Comparison of ENCODE assay signal across 23 cellular contexts in genomic region chr12:1881301-1881700, GRCh38. TPM values are rescaled to one million over a fixed set of nuclear protein-coding genes. Genes with fewer than 3 reads are reported as not detected.
"Had no signal": no experiment of that assay in that cellular context is flagged by ENCODE, and none has a peak within 500 bp of the region (broad histone marks: within the 10 kb centered on the region; RNA-seq: fewer than 3 reads in every experiment).

No MANE protein-coding gene starts in this region.

- H3K27me3 ChIP-seq: adrenal gland, breast epithelium, ovary, upper lobe of left lung had no signal

- H3K4me3 ChIP-seq: adrenal gland, breast epithelium, ovary, psoas muscle, SK-N-MC, thoracic aorta, upper lobe of left lung had no signal

- H3K36me3 Mint-ChIP-seq: activated naive CD8-positive, alpha-beta T cell; immature natural killer cell; natural killer cell had no signal

- H3K9me3 ChIP-seq: adrenal gland, breast epithelium, ovary, psoas muscle, thoracic aorta, upper lobe of left lung had no signal

- H3K9me3 Mint-ChIP-seq: immature natural killer cell, natural killer cell had no signal

- H3K4me1 Mint-ChIP-seq: immature natural killer cell, natural killer cell had no signal

- ATAC-seq: activated CD4-positive, CD25-positive, alpha-beta regulatory T cell treated with anti-CD3 and anti-CD28 coated beads, Interleukin-2, amount 50 U/mL, for 24 hours; left ventricle myocardium superior; natural killer cell; psoas muscle; right cardiac atrium had no signal

- H3K27ac ChIP-seq: adrenal gland, breast epithelium, ovary, psoas muscle, SK-N-MC, thoracic aorta, upper lobe of left lung, VCaP had no signal

- H3K27ac Mint-ChIP-seq: activated naive CD8-positive, alpha-beta T cell; immature natural killer cell; natural killer cell had no signal

- H3K4me3 Mint-ChIP-seq: activated naive CD8-positive, alpha-beta T cell; immature natural killer cell; natural killer cell had no signal

- H3K4me1 ChIP-seq: adrenal gland, breast epithelium, psoas muscle, upper lobe of left lung had no signal

- DNase-seq: activated CD4-positive, alpha-beta T cell treated with anti-CD3 and anti-CD28 coated beads, Interleukin-2, amount 50 U/mL, for 4 hours; activated T-cell treated with anti-CD3 and anti-CD28 coated beads, Interleukin-2, amount 50 U/mL, for 1 hour; cortex of kidney; foreskin fibroblast; immature natural killer cell; kidney glomerular epithelial cell; left ventricle myocardium superior; mammary epithelial cell; midbrain; natural killer cell; ovary; psoas muscle; stimulated activated CD4-positive, alpha-beta T cell treated with anti-CD3 and anti-CD28 coated beads, Interleukin-4, amount 100 ng/mL, for 24 hours; stimulated activated naive CD4-positive, alpha-beta T cell treated with Interleukin-2 at 50 U/mL for 16 hours had no signal

- H3K36me3 ChIP-seq: adrenal gland, breast epithelium, ovary, thoracic aorta, upper lobe of left lung had no signal

RNA-seq across cellular contexts. Expression of gene CACNA2D4, which starts 37.2 kb away (rescaled TPM):
- polyA plus RNA-seq: mammary epithelial cell had no signal
